11 cellular contexts compared by ENCODE assay signal in genomic region chr6:148272084-148272483, GRCh38.
DNase-seq lines count a peak whose midpoint lies in the region; ATAC-seq and TF ChIP-seq lines count a peak whose summit lies in the region.
"Had no signal": no experiment of that assay in that cellular context is flagged by ENCODE, and none has a peak within 500 bp of the region (broad histone marks: within the 10 kb centered on the region; RNA-seq: fewer than 3 reads in every experiment).

No MANE protein-coding gene starts in this region.

- H3K27ac ChIP-seq in SK-N-MC, result peak overlapping the region; percentile 90
- H3K27ac ChIP-seq: upper lobe of left lung had no signal

- peak overlapping the region; percentile 60 for H3K9ac ChIP-seq in SK-N-MC (ENCODE audit: insufficient read length)

- H3K36me3 ChIP-seq in SK-N-MC (ENCODE audit: insufficient read depth, low read length), result no peaks in the 10 kb centered on the region
- H3K36me3 ChIP-seq: upper lobe of left lung had no signal

- ATAC-seq in GM21526 (IDR thresholded peaks at IDR 0.05; ENCODE audit: low FRiP score, unreplicated experiment), result no peak
- ATAC-seq in activated CD4-positive, alpha-beta T cell treated with anti-CD3 and anti-CD28 coated beads for 36 hours, result no peak

- TF ChIP-seq CTCF in fibroblast of mammary gland (conservative IDR thresholded peaks at IDR 0.05; ENCODE audit: control insufficient read depth, insufficient read depth, low read depth, low read length), result no peak

- H3K4me3 Mint-ChIP-seq in activated CD4-positive, alpha-beta T cell treated with anti-CD3 and anti-CD28 coated beads for 36 hours, result no peak overlapping the region
- H3K4me3 Mint-ChIP-seq: T-helper 1 cell treated with Interleukin-12 subunit alpha and Interleukin-12 subunit beta and Interleukin-4 antibody, amounts not matched to agents 30 μg/mL and 1 μg/mL, for 36 hours had no signal

- no peaks in the 10 kb centered on the region for H3K36me3 Mint-ChIP-seq in activated CD4-positive, alpha-beta T cell treated with anti-CD3 and anti-CD28 coated beads for 36 hours (ENCODE audit: low read depth)

- H3K4me3 ChIP-seq in SK-N-MC, result peak overlapping the region; percentile 80
- peak overlapping the region; percentile 75 for H3K4me3 ChIP-seq in fibroblast of mammary gland (ENCODE audit: control insufficient read depth, low read depth, low read length)
- H3K4me3 ChIP-seq: upper lobe of left lung had no signal

- POLR2A ChIA-PET in HEK293T (lab: Yijun Ruan, JAX), result no interaction called here
- POLR2A ChIA-PET in activated CD4-positive, alpha-beta T cell treated with anti-CD3 and anti-CD28 coated beads for 36 hours (lab: Charles Lee), result no interaction called here

- DNase-seq in EL (peak; percentile 94), SK-N-MC (ENCODE audit: low read depth, low spot score) (peak; percentile 40), fibroblast of mammary gland (ENCODE audit: low read depth) (peak; percentile 98), non-pigmented ciliary epithelial cell (ENCODE audit: low read depth) (peak; percentile 87), HEK293T (ENCODE audit: extremely low spot score) (no peak), NCI-H1694 treated with DMSO at 0.1 percent for 48 hours (lab: John Stamatoyannopoulos, UW) (no peak)
- DNase-seq in activated CD4-positive, alpha-beta T cell treated with anti-CD3 and anti-CD28 coated beads for 36 hours, result no peak
- DNase-seq: stimulated activated CD4-positive, alpha-beta T cell treated with anti-CD3 and anti-CD28 coated beads, Interleukin-2, amount 100 ng/mL, for 48 hours; upper lobe of left lung had no signal

- peaks cover 12% of the 10 kb centered on the region for H3K27me3 Mint-ChIP-seq in activated CD4-positive, alpha-beta T cell treated with anti-CD3 and anti-CD28 coated beads for 36 hours

- H3K9me3 Mint-ChIP-seq in activated CD4-positive, alpha-beta T cell treated with anti-CD3 and anti-CD28 coated beads for 36 hours (ENCODE audit: low read depth), result no peaks in the 10 kb centered on the region
- H3K9me3 Mint-ChIP-seq: T-helper 1 cell treated with Interleukin-12 subunit alpha and Interleukin-12 subunit beta and Interleukin-4 antibody, amounts not matched to agents 30 μg/mL and 1 μg/mL, for 36 hours had no signal

- no peak overlapping the region for H3K27ac Mint-ChIP-seq in activated CD4-positive, alpha-beta T cell treated with anti-CD3 and anti-CD28 coated beads for 36 hours
- H3K27ac Mint-ChIP-seq: T-helper 1 cell treated with Interleukin-12 subunit alpha and Interleukin-12 subunit beta and Interleukin-4 antibody, amounts not matched to agents 30 μg/mL and 1 μg/mL, for 36 hours had no signal

- H3K9me3 ChIP-seq in SK-N-MC (ENCODE audit: low read depth, low read length), result no peaks in the 10 kb centered on the region
- H3K9me3 ChIP-seq: upper lobe of left lung had no signal

- CTCF ChIA-PET in HEK293T (lab: Yijun Ruan, JAX), result no interaction called here
- CTCF ChIA-PET in activated CD4-positive, alpha-beta T cell treated with anti-CD3 and anti-CD28 coated beads for 36 hours (lab: Charles Lee), result no interaction called here

- intact Hi-C loops in activated CD4-positive, alpha-beta T cell treated with anti-CD3 and anti-CD28 coated beads for 36 hours (cut with DNase I, micrococcal nuclease), result no loop called here

- H3K4me1 Mint-ChIP-seq in activated CD4-positive, alpha-beta T cell treated with anti-CD3 and anti-CD28 coated beads for 36 hours, result no peaks in the 10 kb centered on the region

TF ChIP-seq in HEK293T, 16 proteins besides CTCF, POLR2A, EP300 and RAD21:
- TF ChIP-seq HDGF (IDR thresholded peaks at IDR 0.05; ENCODE audit: borderline replicate concordance) (no peak), SUZ12 (IDR thresholded peaks at IDR 0.05) (no peak), FOXK2 (IDR thresholded peaks at IDR 0.05) (no peak), L3MBTL2 (conservative IDR thresholded peaks at IDR 0.05) (no peak), BHLHE40 (IDR thresholded peaks at IDR 0.05; ENCODE audit: borderline replicate concordance) (no peak), LEF1 (IDR thresholded peaks at IDR 0.05; ENCODE audit: borderline replicate concordance) (no peak)

Comparison
In these comparisons a context has a peak if more than half of its experiments do, and no peak if none do; other contexts are left out.
1. DNase-seq: peak in EL (single experiment), SK-N-MC (single experiment), fibroblast of mammary gland (single experiment) and non-pigmented ciliary epithelial cell (single experiment); none in HEK293T (single experiment), NCI-H1694 treated with DMSO at 0.1 percent for 48 hours (single experiment) and activated CD4-positive, alpha-beta T cell treated with anti-CD3 and anti-CD28 coated beads for 36 hours (single experiment).